In genomic region chr18:13932285-13933025, GRCh38 we compare ENCODE assay signal across 1 cellular context.
TF ChIP-seq lines count a peak whose summit lies in the region.

No MANE protein-coding gene starts in this region.

TF ChIP-seq in HepG2, 621 proteins besides CTCF, POLR2A, EP300 and RAD21:
- TF ChIP-seq TRAFD1 (CRISPR knock-in tag; IDR thresholded peaks at IDR 0.05; ENCODE audit: borderline replicate concordance): no peak
- no peak for TF ChIP-seq ZNF567 (CRISPR knock-in tag; IDR thresholded peaks at IDR 0.05; ENCODE audit: borderline replicate concordance)
- TF ChIP-seq ZSCAN21 (CRISPR knock-in tag; IDR thresholded peaks at IDR 0.05; ENCODE audit: borderline replicate concordance): no peak
